ENCODE assay signal across 8 cellular contexts in genomic region chr16:73058616-73059409, GRCh38. TPM values are rescaled to one million over a fixed set of nuclear protein-coding genes. Genes with fewer than 3 reads are reported as not detected.
A peak's percentile ranks its signal among the peaks of the same experiment; 100 is the strongest.
DNase-seq lines count a peak whose midpoint lies in the region; ATAC-seq, FAIRE-seq and TF ChIP-seq lines count a peak whose summit lies in the region.

No MANE protein-coding gene starts in this region.

- peaks cover 60% of the 10 kb centered on the region for H3K4me1 ChIP-seq in ES-I3 (ENCODE audit: insufficient read depth, low read length)

- ATAC-seq in GM21423 (IDR thresholded peaks at IDR 0.05; ENCODE audit: unreplicated experiment), result peak; percentile 29

- peak overlapping the region; percentile 3; the same call in 1 of the 2 replicates for H3K9ac ChIP-seq in ES-I3 (ENCODE audit: low read depth, low read length)

- H3K27ac Mint-ChIP-seq in nephron progenitor cell, result peak overlapping the region; percentile 93

- TF ChIP-seq CTCF in nephron progenitor cell (IDR thresholded peaks at IDR 0.05), result no peak

- H3K4me3 Mint-ChIP-seq in nephron progenitor cell, result peak overlapping the region; percentile 94

- H3K9me3 Mint-ChIP-seq in nephron progenitor cell, result no peaks in the 10 kb centered on the region

- H3K27me3 Mint-ChIP-seq in nephron progenitor cell (ENCODE audit: low read depth, poor library complexity), result peaks cover 47% of the 10 kb centered on the region

- H3K4me1 Mint-ChIP-seq in nephron progenitor cell, result peaks cover 49% of the 10 kb centered on the region

- no peaks in the 10 kb centered on the region for H3K9me3 ChIP-seq in ES-I3 (ENCODE audit: control insufficient read depth, insufficient read depth, low read length)

- no peak for DNase-seq in Jurkat, Clone E6-1 (ENCODE audit: low read depth, low spot score)
- DNase-seq in T1000 (lab: John Stamatoyannopoulos, UW), result peak; percentile 10
- peak; percentile 54 for DNase-seq in fibroblast of gingiva (ENCODE audit: low read depth)
- DNase-seq in nephron progenitor cell, result peak; percentile 75
- DNase-seq in frontal cortex (ENCODE audit: low spot score in 2 of 2), result no peak
- DNase-seq in activated CD4-positive, CD25-positive, alpha-beta regulatory T cell (lab: John Stamatoyannopoulos, UW), result no peak

- H3K36me3 ChIP-seq in ES-I3 (ENCODE audit: insufficient read depth, low read length), result no peaks in the 10 kb centered on the region

- no peak for FAIRE-seq in frontal cortex (lab: Jason Lieb, UNC)

- H3K36me3 Mint-ChIP-seq in nephron progenitor cell (ENCODE audit: low read depth), result no peaks in the 10 kb centered on the region

- peak overlapping the region; percentile 34 for H3K4me3 ChIP-seq in Jurkat, Clone E6-1 (ENCODE audit: low read length)

RNA-seq across cellular contexts. Expression of gene ZFHX3, which starts 10.9 kb away (rescaled TPM):
- 0.82 TPM for polyA plus RNA-seq in Jurkat, Clone E6-1 (2012; ENCODE audit: insufficient read depth, insufficient read length)
- 4.9 TPM for total RNA-seq in frontal cortex

Comparison
In these comparisons a context has a peak if more than half of its experiments do, and no peak if none do; other contexts are left out.
1. DNase-seq: peak in T1000 (single experiment), fibroblast of gingiva (single experiment) and nephron progenitor cell (single experiment); none in Jurkat, Clone E6-1 (single experiment), frontal cortex (0 of 2) and activated CD4-positive, CD25-positive, alpha-beta regulatory T cell (0 of 4).